ENCODE assay signal across 8 cellular contexts in genomic region chr7:142855401-142855743, GRCh38. TPM values are rescaled to one million over a fixed set of nuclear protein-coding genes. Genes with fewer than 3 reads are reported as not detected.
A peak's percentile ranks its signal among the peaks of the same experiment; 100 is the strongest.
DNase-seq lines count a peak whose midpoint lies in the region; ATAC-seq and TF ChIP-seq lines count a peak whose summit lies in the region.

No MANE protein-coding gene starts in this region.

- DNase-seq in Kasumi-1 (lab: John Stamatoyannopoulos, UW) (peak; percentile 32 to 46), neural progenitor cell (ENCODE audit: low spot score) (peak; percentile 48), NOMO-1 treated with dmso at 0.1 percent for 144 hours (lab: John Stamatoyannopoulos, UW; ENCODE audit: unreplicated experiment) (no peak), HPDE6-E6E7 (ENCODE audit: extremely low spot score) (no peak), G401 (ENCODE audit: low spot score) (no peak)

- H3K4me2 ChIP-seq in neural progenitor cell, result peak overlapping the region; percentile 85

- H3K27ac Mint-ChIP-seq in neural progenitor cell, result no peak overlapping the region

- H3K27ac ChIP-seq in ectodermal cell (ENCODE audit: insufficient read depth, low read depth, low read length, poor library complexity, severe bottlenecking) (no peak overlapping the region), neural progenitor cell (no peak overlapping the region)

- H3F3A ChIP-seq in neural progenitor cell (ENCODE audit: low read depth), result no peaks in the 10 kb centered on the region

- peak overlapping the region; percentile 87 for H3K4me3 Mint-ChIP-seq in neural progenitor cell

- H3K4me3 ChIP-seq in ectodermal cell (ENCODE audit: insufficient read depth, low read depth, low read length) (peak overlapping the region; percentile 86), neural progenitor cell (peak overlapping the region; percentile 65)

- H3K36me3 Mint-ChIP-seq in neural progenitor cell, result no peaks in the 10 kb centered on the region

- no peaks in the 10 kb centered on the region for H3K79me2 ChIP-seq in neural progenitor cell (ENCODE audit: low read depth)

- no peak overlapping the region for H3K9ac ChIP-seq in neural progenitor cell

- H3K4me1 Mint-ChIP-seq in neural progenitor cell, result peaks cover 3% of the 10 kb centered on the region

- no peaks in the 10 kb centered on the region for H4K20me1 ChIP-seq in neural progenitor cell (ENCODE audit: low read depth)

- H3K9me3 Mint-ChIP-seq in neural progenitor cell, result no peaks in the 10 kb centered on the region

- no peaks in the 10 kb centered on the region for H3K9me3 ChIP-seq in ectodermal cell (ENCODE audit: control insufficient read depth, low read length)
- H3K9me3 ChIP-seq in neural progenitor cell (ENCODE audit: low read depth), result no peaks in the 10 kb centered on the region

- ATAC-seq in GM18498 (IDR thresholded peaks at IDR 0.05; ENCODE audit: unreplicated experiment), result peak; percentile 6
- ATAC-seq in HG02678 (IDR thresholded peaks at IDR 0.05; ENCODE audit: unreplicated experiment), result no peak

- peak overlapping the region; percentile 86 for H2AFZ ChIP-seq in neural progenitor cell (replicated peaks)

- no peaks in the 10 kb centered on the region for H3K36me3 ChIP-seq in ectodermal cell (ENCODE audit: control insufficient read depth, insufficient read depth, low read length)
- no peaks in the 10 kb centered on the region for H3K36me3 ChIP-seq in neural progenitor cell

- no peaks in the 10 kb centered on the region for H3K4me1 ChIP-seq in ectodermal cell (ENCODE audit: control insufficient read depth, insufficient read depth, low read length)
- peaks cover 4% of the 10 kb centered on the region for H3K4me1 ChIP-seq in neural progenitor cell

- WGBS in ectodermal cell, 2 experiments, result 32 to 34% methylated on average over 9 of the region's 9 CpGs

- H3K27me3 ChIP-seq in ectodermal cell (ENCODE audit: control insufficient read depth, insufficient read depth, low read length, poor library complexity, severe bottlenecking), result peaks cover 18% of the 10 kb centered on the region
- peaks cover 14% of the 10 kb centered on the region for H3K27me3 ChIP-seq in neural progenitor cell

- H3K27me3 Mint-ChIP-seq in neural progenitor cell (ENCODE audit: insufficient read depth, low read depth), result peaks cover 26% of the 10 kb centered on the region

- in situ Hi-C loops in G401 (cut with HindIII; ENCODE audit: low sequenced_read_pairs), result loop anchor here (25.0 kb wide), 1 partner anchor 357 kb away; the partner anchor contains the start of gene TAS2R40

- peak; percentile 34 for TF ChIP-seq CTCF in neural progenitor cell (IDR thresholded peaks at IDR 0.05)

RNA-seq across cellular contexts. Expression of gene EPHB6, which starts 0.5 kb away (rescaled TPM):
- polyA plus RNA-seq in ectodermal cell (2013, experiment 1 of 4), result 12.2 TPM
- polyA plus RNA-seq in ectodermal cell (2013, experiment 2 of 4), result 13.0 TPM
- 12.1 TPM for polyA plus RNA-seq in ectodermal cell (2013, experiment 3 of 4)
- 14.1 TPM for polyA plus RNA-seq in ectodermal cell (2013, experiment 4 of 4)
- 4.8 and 14.2 TPM in 2 replicates for total RNA-seq in neural progenitor cell (ENCODE audit: low replicate concordance)
- total RNA-seq in G401 (2014; rRNA removed; shearing (Covaris generic)), result not detected in 2 replicates

RNA-seq across cellular contexts. Expression of gene TRPV6, which starts 30.2 kb away (rescaled TPM):
- polyA plus RNA-seq in ectodermal cell (2013, experiment 1 of 4), result not detected
- polyA plus RNA-seq in ectodermal cell (2013, experiment 2 of 4), result not detected
- polyA plus RNA-seq in ectodermal cell (2013, experiment 3 of 4), result 0.05 TPM
- polyA plus RNA-seq in ectodermal cell (2013, experiment 4 of 4), result not detected
- total RNA-seq in neural progenitor cell (ENCODE audit: low replicate concordance), result not detected in 2 replicates
- total RNA-seq in G401 (2014; rRNA removed; shearing (Covaris generic)), result not detected in 2 replicates

Comparison
In these comparisons a context has a peak if more than half of its experiments do, and no peak if none do; other contexts are left out.
1. DNase-seq: peak in Kasumi-1 (2 of 2) and neural progenitor cell (single experiment); none in NOMO-1 treated with dmso at 0.1 percent for 144 hours (single experiment), HPDE6-E6E7 (single experiment) and G401 (single experiment).